15 cellular contexts compared by ENCODE assay signal in the genomic region with DNA sequence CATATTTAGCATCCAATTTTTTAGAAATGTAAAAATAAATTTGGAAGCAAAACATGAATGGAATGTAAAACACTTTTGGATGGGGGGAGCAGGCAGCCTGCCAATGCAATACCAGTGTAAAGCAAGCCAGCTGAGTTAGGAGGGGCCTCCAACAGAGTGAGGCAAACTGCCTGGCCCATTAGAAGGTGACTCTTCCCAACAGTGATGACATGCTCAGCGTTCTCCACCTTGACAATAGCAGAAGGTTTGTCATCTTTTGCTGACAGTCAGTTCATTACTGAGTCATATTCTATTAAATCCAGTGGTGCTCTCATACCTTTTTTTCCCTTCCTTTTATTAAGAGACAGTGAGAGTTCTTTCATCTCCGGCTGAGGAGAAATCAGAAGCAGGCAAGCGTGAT. TPM values are rescaled to one million over a fixed set of nuclear protein-coding genes. Genes with fewer than 3 reads are reported as not detected.
DNase-seq lines count a peak whose midpoint lies in the region; ATAC-seq and TF ChIP-seq lines count a peak whose summit lies in the region.
"Had no signal": no experiment of that assay in that cellular context is flagged by ENCODE, and none has a peak within 500 bp of the region (broad histone marks: within the 10 kb centered on the region; RNA-seq: fewer than 3 reads in every experiment).

No MANE protein-coding gene starts in this region.

- H3K4me3 Mint-ChIP-seq in activated CD4-positive, alpha-beta T cell treated with anti-CD3 and anti-CD28 coated beads, Interleukin-2, amount 10 ng/mL, durations not matched to agents 7 days and 5 days = no peak overlapping the region
- H3K4me3 Mint-ChIP-seq: T-helper 17 cell had no signal

- H3K4me1 Mint-ChIP-seq in activated CD4-positive, alpha-beta T cell treated with anti-CD3 and anti-CD28 coated beads, Interleukin-2, amount 10 ng/mL, durations not matched to agents 7 days and 5 days = no peaks in the 10 kb centered on the region

- H3K9me3 Mint-ChIP-seq in activated CD4-positive, alpha-beta T cell treated with anti-CD3 and anti-CD28 coated beads, Interleukin-2, amount 10 ng/mL, durations not matched to agents 7 days and 5 days = no peaks in the 10 kb centered on the region

- WGBS in aorta, 2 donors = 37 to 42% methylated on average over 3 of the region's 3 CpGs

- intact Hi-C loops in left ventricle myocardium superior (cut with micrococcal nuclease) (no loop called here), Right ventricle myocardium inferior (cut with DNase I) (no loop called here), aorta (cut with DNase I) (loop anchor here in 1 of 2 donors (5.0 kb wide), 1 partner anchor 81 kb away; no protein-coding TSS in a partner anchor)

- ATAC-seq in left ventricle myocardium superior (peak; percentile 38), Right ventricle myocardium inferior (no peak), SK-N-SH treated with all-trans-retinoic acid at 6 μM for 48 hours (peak; percentile 67; the same call in 2 of the 3 replicates), aorta (ENCODE audit: low FRiP score) (no peak)
- ATAC-seq: gastrocnemius medialis, HCT116, T-helper 17 cell had no signal

- no peaks in the 10 kb centered on the region for H3K9me3 ChIP-seq in aorta (ENCODE audit: control insufficient read depth, low read length)
- H3K9me3 ChIP-seq: gastrocnemius medialis, Peyer's patch, suprapubic skin had no signal

- H3K36me3 Mint-ChIP-seq in activated CD4-positive, alpha-beta T cell treated with anti-CD3 and anti-CD28 coated beads, Interleukin-2, amount 10 ng/mL, durations not matched to agents 7 days and 5 days (ENCODE audit: low read depth) = no peaks in the 10 kb centered on the region

- CTCF ChIA-PET in activated CD4-positive, alpha-beta T cell treated with anti-CD3 and anti-CD28 coated beads, Interleukin-2, amount 10 ng/mL, durations not matched to agents 7 days and 5 days (lab: Charles Lee) = interaction anchor here (0.6 kb wide), 1 partner anchor 17 kb away, joined by 3 read pairs; no protein-coding TSS in a partner anchor

- DNase-seq in left ventricle myocardium superior (no peak), Right ventricle myocardium inferior (ENCODE audit: missing footprints) (no peak), fibroblast of mammary gland (ENCODE audit: low read depth) (peak; percentile 55), aorta (no peak), H4 (ENCODE audit: low spot score) (no peak), NCI-H1694 (lab: John Stamatoyannopoulos, UW) (no peak)
- no peak for DNase-seq in activated CD4-positive, alpha-beta T cell treated with anti-CD3 and anti-CD28 coated beads, Interleukin-2, amount 10 ng/mL, durations not matched to agents 7 days and 5 days
- DNase-seq: gastrocnemius medialis, NCI-H510A, Peyer's patch, T-helper 17 cell had no signal

- no peak overlapping the region for H3K27ac Mint-ChIP-seq in activated CD4-positive, alpha-beta T cell treated with anti-CD3 and anti-CD28 coated beads, Interleukin-2, amount 10 ng/mL, durations not matched to agents 7 days and 5 days
- H3K27ac Mint-ChIP-seq: T-helper 17 cell had no signal

- H3K27ac ChIP-seq in aorta (ENCODE audit: low read depth in 1 of 2, low read length in 2 of 2) = peak overlapping the region in 1 of 2 donors; percentile 33
- H3K27ac ChIP-seq: gastrocnemius medialis, parathyroid adenoma, Peyer's patch, suprapubic skin had no signal

- no peaks in the 10 kb centered on the region for H3K27me3 ChIP-seq in aorta (ENCODE audit: control insufficient read depth in 1 of 2, insufficient read depth in 2 of 2, low read length in 1 of 2)
- H3K27me3 ChIP-seq: gastrocnemius medialis, Peyer's patch, suprapubic skin had no signal

- POLR2A ChIA-PET in activated CD4-positive, alpha-beta T cell treated with anti-CD3 and anti-CD28 coated beads, Interleukin-2, amount 10 ng/mL, durations not matched to agents 7 days and 5 days (lab: Charles Lee) = no interaction called here

- TF ChIP-seq CTCF in fibroblast of mammary gland (conservative IDR thresholded peaks at IDR 0.05; ENCODE audit: control insufficient read depth, insufficient read depth, low read depth, low read length) = no peak

- H3K4me1 ChIP-seq in aorta (ENCODE audit: control insufficient read depth in 1 of 2, insufficient read depth in 2 of 2, low read length in 2 of 2) = peaks cover 0 to 1% of the 10 kb centered on the region in 2 donors
- H3K4me1 ChIP-seq: gastrocnemius medialis, parathyroid adenoma, Peyer's patch, suprapubic skin had no signal

- H3K4me3 ChIP-seq in fibroblast of mammary gland (ENCODE audit: control insufficient read depth, low read depth, low read length) (no peak overlapping the region), aorta (ENCODE audit: low read length in 2 of 2) (no peak overlapping the region)
- H3K4me3 ChIP-seq: gastrocnemius medialis, Peyer's patch, suprapubic skin had no signal

- H3K36me3 ChIP-seq in aorta (ENCODE audit: control insufficient read depth in 1 of 2, insufficient read depth in 2 of 2, low read length in 1 of 2) = no peaks in the 10 kb centered on the region
- H3K36me3 ChIP-seq: gastrocnemius medialis, Peyer's patch, suprapubic skin had no signal

- peaks cover 11% of the 10 kb centered on the region for H3K27me3 Mint-ChIP-seq in activated CD4-positive, alpha-beta T cell treated with anti-CD3 and anti-CD28 coated beads, Interleukin-2, amount 10 ng/mL, durations not matched to agents 7 days and 5 days

TF ChIP-seq in SK-N-SH treated with all-trans-retinoic acid at 6 μM for 48 hours, 23 proteins besides CTCF, POLR2A, EP300 and RAD21:
- TF ChIP-seq ESRRG (CRISPR knock-in tag; IDR thresholded peaks at IDR 0.05) = no peak
- TF ChIP-seq, protein P1, sequence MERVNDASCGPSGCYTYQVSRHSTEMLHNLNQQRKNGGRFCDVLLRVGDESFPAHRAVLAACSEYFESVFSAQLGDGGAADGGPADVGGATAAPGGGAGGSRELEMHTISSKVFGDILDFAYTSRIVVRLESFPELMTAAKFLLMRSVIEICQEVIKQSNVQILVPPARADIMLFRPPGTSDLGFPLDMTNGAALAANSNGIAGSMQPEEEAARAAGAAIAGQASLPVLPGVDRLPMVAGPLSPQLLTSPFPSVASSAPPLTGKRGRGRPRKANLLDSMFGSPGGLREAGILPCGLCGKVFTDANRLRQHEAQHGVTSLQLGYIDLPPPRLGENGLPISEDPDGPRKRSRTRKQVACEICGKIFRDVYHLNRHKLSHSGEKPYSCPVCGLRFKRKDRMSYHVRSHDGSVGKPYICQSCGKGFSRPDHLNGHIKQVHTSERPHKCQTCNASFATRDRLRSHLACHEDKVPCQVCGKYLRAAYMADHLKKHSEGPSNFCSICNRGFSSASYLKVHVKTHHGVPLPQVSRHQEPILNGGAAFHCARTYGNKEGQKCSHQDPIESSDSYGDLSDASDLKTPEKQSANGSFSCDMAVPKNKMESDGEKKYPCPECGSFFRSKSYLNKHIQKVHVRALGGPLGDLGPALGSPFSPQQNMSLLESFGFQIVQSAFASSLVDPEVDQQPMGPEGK (CRISPR knock-in tag; IDR thresholded peaks at IDR 0.05; ENCODE audit: borderline replicate concordance) = 0 out of 2 replicates have a peak, but pooled peaks have one; percentile 25

RNA-seq across cellular contexts. Expression of gene EXO1, which starts 19.4 kb away (rescaled TPM):
- total RNA-seq in left ventricle myocardium superior = 0.35 TPM
- 0.65 TPM for total RNA-seq in Right ventricle myocardium inferior
- 1 to 10 TPM in 1 of 2 donors, under 1 TPM in 1; 0.65 to 1.5 TPM for total RNA-seq in aorta
- 1 to 10 TPM in 1 of 2 donors, under 1 TPM in 1; 0.38 to 1.1 TPM for polyA plus RNA-seq in aorta
- total RNA-seq in H4 (2014; rRNA removed; shearing (Covaris generic)) = 32.4 and 49.1 TPM in 2 replicates
- 10 to 100 TPM; 41.3 to 44.4 TPM for total RNA-seq in activated CD4-positive, alpha-beta T cell treated with anti-CD3 and anti-CD28 coated beads, Interleukin-2, amount 10 ng/mL, durations not matched to agents 7 days and 5 days

Comparison
In these comparisons a context has a peak if more than half of its experiments do, and no peak if none do; other contexts are left out.
1. ATAC-seq: peak in left ventricle myocardium superior (single experiment) and SK-N-SH treated with all-trans-retinoic acid at 6 μM for 48 hours (single experiment); none in Right ventricle myocardium inferior (single experiment) and aorta (single experiment).
2. RNA of gene EXO1, which starts 19.4 kb away (total RNA-seq): 32.4 to 49.1 TPM in H4 and 41.3 to 44.4 TPM in activated CD4-positive, alpha-beta T cell treated with anti-CD3 and anti-CD28 coated beads, Interleukin-2, amount 10 ng/mL, durations not matched to agents 7 days and 5 days; 0.65 to 1.5 TPM in aorta, 0.65 TPM in Right ventricle myocardium inferior (single experiment) and 0.35 TPM in left ventricle myocardium superior (single experiment); every median in the first group is over 10 times any median in the second.